ENCODE assay signal across 1 cellular context in the genomic region with DNA sequence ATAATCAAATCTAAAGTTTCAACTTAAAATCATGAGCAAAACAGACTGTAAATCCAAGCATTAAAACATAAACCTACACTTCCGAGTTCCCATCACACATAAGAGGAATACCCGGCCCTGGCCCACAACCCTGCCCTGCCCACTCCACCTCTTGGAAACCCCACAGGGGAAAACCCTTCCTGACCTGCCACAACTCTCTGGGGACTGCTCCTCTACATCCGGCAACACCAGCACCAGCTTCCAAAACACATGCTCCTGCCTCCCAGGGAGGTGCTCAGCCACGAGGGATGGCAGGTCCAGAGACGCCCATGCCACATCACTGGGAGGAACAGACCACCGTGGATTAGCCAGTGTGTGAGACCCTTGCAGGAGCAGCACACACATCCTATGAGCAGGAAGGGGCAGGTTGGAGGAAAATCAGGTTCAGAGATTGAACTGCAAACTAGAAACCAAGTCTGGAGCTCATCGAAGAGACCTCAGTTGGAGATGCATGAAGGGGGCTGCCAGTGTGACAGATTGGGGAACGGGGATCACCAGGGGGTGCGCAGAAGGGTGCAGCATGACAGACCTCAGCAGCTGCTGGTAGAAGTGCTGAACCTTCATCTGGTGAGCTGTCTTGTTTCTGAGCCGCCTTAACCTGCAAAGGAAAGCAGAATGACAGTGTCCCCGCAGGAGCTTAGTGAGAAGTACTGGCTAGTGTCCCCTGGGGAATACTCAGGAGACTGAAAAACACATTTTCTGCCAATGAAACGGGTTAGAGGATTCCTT.
A peak's percentile ranks its signal among the peaks of the same experiment; 100 is the strongest.
TF ChIP-seq lines count a peak whose summit lies in the region.

No MANE protein-coding gene starts in this region.

TF ChIP-seq in GM12878, 131 proteins besides CTCF, POLR2A, EP300 and RAD21 (continues in another document):
- TF ChIP-seq DPF2 (IDR thresholded peaks at IDR 0.05) (0 out of 2 replicates have a peak, but pooled peaks have one; percentile 56), ZNF622 (IDR thresholded peaks at IDR 0.05) (no peak), IRF4 (IDR thresholded peaks at IDR 0.05; ENCODE audit: low read depth, low read length) (no peak), CREB1 (IDR thresholded peaks at IDR 0.05; ENCODE audit: low read depth) (no peak), IKZF1 (conservative IDR thresholded peaks at IDR 0.05) (peak; percentile 76), RFX5 (IDR thresholded peaks at IDR 0.05; ENCODE audit: low read depth, low read length) (no peak), FOXK2 (IDR thresholded peaks at IDR 0.05) (peak; percentile 81), RUNX3 (IDR thresholded peaks at IDR 0.05; ENCODE audit: low read length) (peak; percentile 67), STAT3 (IDR thresholded peaks at IDR 0.05; ENCODE audit: low read depth, low read length) (no peak), CBX5 (IDR thresholded peaks at IDR 0.05; ENCODE audit: low read depth) (no peak), HDAC2 (IDR thresholded peaks at IDR 0.05) (no peak), POLR2AphosphoS2 (IDR thresholded peaks at IDR 0.05; ENCODE audit: low read depth, low read length) (0 out of 2 replicates have a peak, but pooled peaks have one; percentile 8), POLR2AphosphoS5 (IDR thresholded peaks at IDR 0.05; ENCODE audit: low read length) (no peak), TBL1XR1 (IDR thresholded peaks at IDR 0.05; ENCODE audit: low read depth, low read length) (peak; percentile 63; the same call in 1 of the 2 replicates), RAD51 (IDR thresholded peaks at IDR 0.05) (no peak), ZNF274 (IDR thresholded peaks at IDR 0.05; ENCODE audit: insufficient read depth, insufficient read length) (no peak), NFIC (IDR thresholded peaks at IDR 0.05; ENCODE audit: low read depth, low read length) (no peak), HDGF (IDR thresholded peaks at IDR 0.05) (peak; percentile 33; the same call in 1 of the 2 replicates), NR2F1 (conservative IDR thresholded peaks at IDR 0.05) (peak; percentile 29; the same call in 1 of the 2 replicates), GABPA (IDR thresholded peaks at IDR 0.05; ENCODE audit: low read depth) (no peak), EED (IDR thresholded peaks at IDR 0.05; ENCODE audit: low read depth) (peak; percentile 64; the same call in 1 of the 2 replicates), SREBF1 (IDR thresholded peaks at IDR 0.05; ENCODE audit: low read length) (0 out of 2 replicates have a peak, but pooled peaks have one; percentile 10), IKZF2 (IDR thresholded peaks at IDR 0.05) (peak; percentile 61 to 71), MYC (IDR thresholded peaks at IDR 0.05; ENCODE audit: insufficient read depth, insufficient read length, insufficient replicate concordance, low read length, severe bottlenecking) (no peak), PAX5 (IDR thresholded peaks at IDR 0.05; ENCODE audit: borderline replicate concordance, low read depth, low read length) (no peak), SMAD1 (IDR thresholded peaks at IDR 0.05; ENCODE audit: low read depth, partially characterized antibody) (no peak), MEF2B (IDR thresholded peaks at IDR 0.05; ENCODE audit: partially characterized antibody, poor library complexity, severe bottlenecking) (peak; percentile 97), SRF (IDR thresholded peaks at IDR 0.05; ENCODE audit: low read depth in 2 of 2, low read length in 2 of 2) (no peak), ZNF207 (IDR thresholded peaks at IDR 0.05; ENCODE audit: borderline replicate concordance) (no peak)
- TF ChIP-seq, protein P1, sequence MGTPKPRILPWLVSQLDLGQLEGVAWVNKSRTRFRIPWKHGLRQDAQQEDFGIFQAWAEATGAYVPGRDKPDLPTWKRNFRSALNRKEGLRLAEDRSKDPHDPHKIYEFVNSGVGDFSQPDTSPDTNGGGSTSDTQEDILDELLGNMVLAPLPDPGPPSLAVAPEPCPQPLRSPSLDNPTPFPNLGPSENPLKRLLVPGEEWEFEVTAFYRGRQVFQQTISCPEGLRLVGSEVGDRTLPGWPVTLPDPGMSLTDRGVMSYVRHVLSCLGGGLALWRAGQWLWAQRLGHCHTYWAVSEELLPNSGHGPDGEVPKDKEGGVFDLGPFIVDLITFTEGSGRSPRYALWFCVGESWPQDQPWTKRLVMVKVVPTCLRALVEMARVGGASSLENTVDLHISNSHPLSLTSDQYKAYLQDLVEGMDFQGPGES (IDR thresholded peaks at IDR 0.05): no peak
- TF ChIP-seq, protein P2, sequence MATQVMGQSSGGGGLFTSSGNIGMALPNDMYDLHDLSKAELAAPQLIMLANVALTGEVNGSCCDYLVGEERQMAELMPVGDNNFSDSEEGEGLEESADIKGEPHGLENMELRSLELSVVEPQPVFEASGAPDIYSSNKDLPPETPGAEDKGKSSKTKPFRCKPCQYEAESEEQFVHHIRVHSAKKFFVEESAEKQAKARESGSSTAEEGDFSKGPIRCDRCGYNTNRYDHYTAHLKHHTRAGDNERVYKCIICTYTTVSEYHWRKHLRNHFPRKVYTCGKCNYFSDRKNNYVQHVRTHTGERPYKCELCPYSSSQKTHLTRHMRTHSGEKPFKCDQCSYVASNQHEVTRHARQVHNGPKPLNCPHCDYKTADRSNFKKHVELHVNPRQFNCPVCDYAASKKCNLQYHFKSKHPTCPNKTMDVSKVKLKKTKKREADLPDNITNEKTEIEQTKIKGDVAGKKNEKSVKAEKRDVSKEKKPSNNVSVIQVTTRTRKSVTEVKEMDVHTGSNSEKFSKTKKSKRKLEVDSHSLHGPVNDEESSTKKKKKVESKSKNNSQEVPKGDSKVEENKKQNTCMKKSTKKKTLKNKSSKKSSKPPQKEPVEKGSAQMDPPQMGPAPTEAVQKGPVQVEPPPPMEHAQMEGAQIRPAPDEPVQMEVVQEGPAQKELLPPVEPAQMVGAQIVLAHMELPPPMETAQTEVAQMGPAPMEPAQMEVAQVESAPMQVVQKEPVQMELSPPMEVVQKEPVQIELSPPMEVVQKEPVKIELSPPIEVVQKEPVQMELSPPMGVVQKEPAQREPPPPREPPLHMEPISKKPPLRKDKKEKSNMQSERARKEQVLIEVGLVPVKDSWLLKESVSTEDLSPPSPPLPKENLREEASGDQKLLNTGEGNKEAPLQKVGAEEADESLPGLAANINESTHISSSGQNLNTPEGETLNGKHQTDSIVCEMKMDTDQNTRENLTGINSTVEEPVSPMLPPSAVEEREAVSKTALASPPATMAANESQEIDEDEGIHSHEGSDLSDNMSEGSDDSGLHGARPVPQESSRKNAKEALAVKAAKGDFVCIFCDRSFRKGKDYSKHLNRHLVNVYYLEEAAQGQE (IDR thresholded peaks at IDR 0.05; ENCODE audit: low read depth, low read length): no peak
- TF ChIP-seq, protein P3, sequence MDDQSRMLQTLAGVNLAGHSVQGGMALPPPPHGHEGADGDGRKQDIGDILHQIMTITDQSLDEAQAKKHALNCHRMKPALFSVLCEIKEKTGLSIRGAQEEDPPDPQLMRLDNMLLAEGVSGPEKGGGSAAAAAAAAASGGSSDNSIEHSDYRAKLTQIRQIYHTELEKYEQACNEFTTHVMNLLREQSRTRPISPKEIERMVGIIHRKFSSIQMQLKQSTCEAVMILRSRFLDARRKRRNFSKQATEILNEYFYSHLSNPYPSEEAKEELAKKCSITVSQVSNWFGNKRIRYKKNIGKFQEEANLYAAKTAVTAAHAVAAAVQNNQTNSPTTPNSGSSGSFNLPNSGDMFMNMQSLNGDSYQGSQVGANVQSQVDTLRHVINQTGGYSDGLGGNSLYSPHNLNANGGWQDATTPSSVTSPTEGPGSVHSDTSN (IDR thresholded peaks at IDR 0.05; ENCODE audit: insufficient replicate concordance, low read depth, low read length): no peak
- TF ChIP-seq, protein P4, sequence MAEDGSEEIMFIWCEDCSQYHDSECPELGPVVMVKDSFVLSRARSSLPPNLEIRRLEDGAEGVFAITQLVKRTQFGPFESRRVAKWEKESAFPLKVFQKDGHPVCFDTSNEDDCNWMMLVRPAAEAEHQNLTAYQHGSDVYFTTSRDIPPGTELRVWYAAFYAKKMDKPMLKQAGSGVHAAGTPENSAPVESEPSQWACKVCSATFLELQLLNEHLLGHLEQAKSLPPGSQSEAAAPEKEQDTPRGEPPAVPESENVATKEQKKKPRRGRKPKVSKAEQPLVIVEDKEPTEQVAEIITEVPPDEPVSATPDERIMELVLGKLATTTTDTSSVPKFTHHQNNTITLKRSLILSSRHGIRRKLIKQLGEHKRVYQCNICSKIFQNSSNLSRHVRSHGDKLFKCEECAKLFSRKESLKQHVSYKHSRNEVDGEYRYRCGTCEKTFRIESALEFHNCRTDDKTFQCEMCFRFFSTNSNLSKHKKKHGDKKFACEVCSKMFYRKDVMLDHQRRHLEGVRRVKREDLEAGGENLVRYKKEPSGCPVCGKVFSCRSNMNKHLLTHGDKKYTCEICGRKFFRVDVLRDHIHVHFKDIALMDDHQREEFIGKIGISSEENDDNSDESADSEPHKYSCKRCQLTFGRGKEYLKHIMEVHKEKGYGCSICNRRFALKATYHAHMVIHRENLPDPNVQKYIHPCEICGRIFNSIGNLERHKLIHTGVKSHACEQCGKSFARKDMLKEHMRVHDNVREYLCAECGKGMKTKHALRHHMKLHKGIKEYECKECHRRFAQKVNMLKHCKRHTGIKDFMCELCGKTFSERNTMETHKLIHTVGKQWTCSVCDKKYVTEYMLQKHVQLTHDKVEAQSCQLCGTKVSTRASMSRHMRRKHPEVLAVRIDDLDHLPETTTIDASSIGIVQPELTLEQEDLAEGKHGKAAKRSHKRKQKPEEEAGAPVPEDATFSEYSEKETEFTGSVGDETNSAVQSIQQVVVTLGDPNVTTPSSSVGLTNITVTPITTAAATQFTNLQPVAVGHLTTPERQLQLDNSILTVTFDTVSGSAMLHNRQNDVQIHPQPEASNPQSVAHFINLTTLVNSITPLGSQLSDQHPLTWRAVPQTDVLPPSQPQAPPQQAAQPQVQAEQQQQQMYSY (CRISPR knock-in tag; IDR thresholded peaks at IDR 0.05): no peak
- TF ChIP-seq, protein P5, sequence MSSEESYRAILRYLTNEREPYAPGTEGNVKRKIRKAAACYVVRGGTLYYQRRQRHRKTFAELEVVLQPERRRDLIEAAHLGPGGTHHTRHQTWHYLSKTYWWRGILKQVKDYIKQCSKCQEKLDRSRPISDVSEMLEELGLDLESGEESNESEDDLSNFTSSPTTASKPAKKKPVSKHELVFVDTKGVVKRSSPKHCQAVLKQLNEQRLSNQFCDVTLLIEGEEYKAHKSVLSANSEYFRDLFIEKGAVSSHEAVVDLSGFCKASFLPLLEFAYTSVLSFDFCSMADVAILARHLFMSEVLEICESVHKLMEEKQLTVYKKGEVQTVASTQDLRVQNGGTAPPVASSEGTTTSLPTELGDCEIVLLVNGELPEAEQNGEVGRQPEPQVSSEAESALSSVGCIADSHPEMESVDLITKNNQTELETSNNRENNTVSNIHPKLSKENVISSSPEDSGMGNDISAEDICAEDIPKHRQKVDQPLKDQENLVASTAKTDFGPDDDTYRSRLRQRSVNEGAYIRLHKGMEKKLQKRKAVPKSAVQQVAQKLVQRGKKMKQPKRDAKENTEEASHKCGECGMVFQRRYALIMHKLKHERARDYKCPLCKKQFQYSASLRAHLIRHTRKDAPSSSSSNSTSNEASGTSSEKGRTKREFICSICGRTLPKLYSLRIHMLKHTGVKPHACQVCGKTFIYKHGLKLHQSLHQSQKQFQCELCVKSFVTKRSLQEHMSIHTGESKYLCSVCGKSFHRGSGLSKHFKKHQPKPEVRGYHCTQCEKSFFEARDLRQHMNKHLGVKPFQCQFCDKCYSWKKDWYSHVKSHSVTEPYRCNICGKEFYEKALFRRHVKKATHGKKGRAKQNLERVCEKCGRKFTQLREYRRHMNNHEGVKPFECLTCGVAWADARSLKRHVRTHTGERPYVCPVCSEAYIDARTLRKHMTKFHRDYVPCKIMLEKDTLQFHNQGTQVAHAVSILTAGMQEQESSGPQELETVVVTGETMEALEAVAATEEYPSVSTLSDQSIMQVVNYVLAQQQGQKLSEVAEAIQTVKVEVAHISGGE (CRISPR knock-in tag; IDR thresholded peaks at IDR 0.05): no peak
- TF ChIP-seq, protein P6, sequence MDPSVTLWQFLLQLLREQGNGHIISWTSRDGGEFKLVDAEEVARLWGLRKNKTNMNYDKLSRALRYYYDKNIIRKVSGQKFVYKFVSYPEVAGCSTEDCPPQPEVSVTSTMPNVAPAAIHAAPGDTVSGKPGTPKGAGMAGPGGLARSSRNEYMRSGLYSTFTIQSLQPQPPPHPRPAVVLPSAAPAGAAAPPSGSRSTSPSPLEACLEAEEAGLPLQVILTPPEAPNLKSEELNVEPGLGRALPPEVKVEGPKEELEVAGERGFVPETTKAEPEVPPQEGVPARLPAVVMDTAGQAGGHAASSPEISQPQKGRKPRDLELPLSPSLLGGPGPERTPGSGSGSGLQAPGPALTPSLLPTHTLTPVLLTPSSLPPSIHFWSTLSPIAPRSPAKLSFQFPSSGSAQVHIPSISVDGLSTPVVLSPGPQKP (IDR thresholded peaks at IDR 0.05; ENCODE audit: low read depth, low read length): 0 out of 2 replicates have a peak, but pooled peaks have one; percentile 14
- TF ChIP-seq, protein P7, sequence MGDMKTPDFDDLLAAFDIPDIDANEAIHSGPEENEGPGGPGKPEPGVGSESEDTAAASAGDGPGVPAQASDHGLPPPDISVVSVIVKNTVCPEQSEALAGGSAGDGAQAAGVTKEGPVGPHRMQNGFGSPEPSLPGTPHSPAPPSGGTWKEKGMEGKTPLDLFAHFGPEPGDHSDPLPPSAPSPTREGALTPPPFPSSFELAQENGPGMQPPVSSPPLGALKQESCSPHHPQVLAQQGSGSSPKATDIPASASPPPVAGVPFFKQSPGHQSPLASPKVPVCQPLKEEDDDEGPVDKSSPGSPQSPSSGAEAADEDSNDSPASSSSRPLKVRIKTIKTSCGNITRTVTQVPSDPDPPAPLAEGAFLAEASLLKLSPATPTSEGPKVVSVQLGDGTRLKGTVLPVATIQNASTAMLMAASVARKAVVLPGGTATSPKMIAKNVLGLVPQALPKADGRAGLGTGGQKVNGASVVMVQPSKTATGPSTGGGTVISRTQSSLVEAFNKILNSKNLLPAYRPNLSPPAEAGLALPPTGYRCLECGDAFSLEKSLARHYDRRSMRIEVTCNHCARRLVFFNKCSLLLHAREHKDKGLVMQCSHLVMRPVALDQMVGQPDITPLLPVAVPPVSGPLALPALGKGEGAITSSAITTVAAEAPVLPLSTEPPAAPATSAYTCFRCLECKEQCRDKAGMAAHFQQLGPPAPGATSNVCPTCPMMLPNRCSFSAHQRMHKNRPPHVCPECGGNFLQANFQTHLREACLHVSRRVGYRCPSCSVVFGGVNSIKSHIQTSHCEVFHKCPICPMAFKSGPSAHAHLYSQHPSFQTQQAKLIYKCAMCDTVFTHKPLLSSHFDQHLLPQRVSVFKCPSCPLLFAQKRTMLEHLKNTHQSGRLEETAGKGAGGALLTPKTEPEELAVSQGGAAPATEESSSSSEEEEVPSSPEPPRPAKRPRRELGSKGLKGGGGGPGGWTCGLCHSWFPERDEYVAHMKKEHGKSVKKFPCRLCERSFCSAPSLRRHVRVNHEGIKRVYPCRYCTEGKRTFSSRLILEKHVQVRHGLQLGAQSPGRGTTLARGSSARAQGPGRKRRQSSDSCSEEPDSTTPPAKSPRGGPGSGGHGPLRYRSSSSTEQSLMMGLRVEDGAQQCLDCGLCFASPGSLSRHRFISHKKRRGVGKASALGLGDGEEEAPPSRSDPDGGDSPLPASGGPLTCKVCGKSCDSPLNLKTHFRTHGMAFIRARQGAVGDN (IDR thresholded peaks at IDR 0.05): peak; percentile 16
- TF ChIP-seq, protein P8, sequence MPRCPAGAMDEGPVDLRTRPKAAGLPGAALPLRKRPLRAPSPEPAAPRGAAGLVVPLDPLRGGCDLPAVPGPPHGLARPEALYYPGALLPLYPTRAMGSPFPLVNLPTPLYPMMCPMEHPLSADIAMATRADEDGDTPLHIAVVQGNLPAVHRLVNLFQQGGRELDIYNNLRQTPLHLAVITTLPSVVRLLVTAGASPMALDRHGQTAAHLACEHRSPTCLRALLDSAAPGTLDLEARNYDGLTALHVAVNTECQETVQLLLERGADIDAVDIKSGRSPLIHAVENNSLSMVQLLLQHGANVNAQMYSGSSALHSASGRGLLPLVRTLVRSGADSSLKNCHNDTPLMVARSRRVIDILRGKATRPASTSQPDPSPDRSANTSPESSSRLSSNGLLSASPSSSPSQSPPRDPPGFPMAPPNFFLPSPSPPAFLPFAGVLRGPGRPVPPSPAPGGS (IDR thresholded peaks at IDR 0.05; ENCODE audit: borderline replicate concordance, insufficient read depth, low read depth, low read length, poor library complexity, severe bottlenecking): no peak
